18 cellular contexts compared by ENCODE assay signal in genomic region chr11:66719111-66719872, GRCh38. TPM values are rescaled to one million over a fixed set of nuclear protein-coding genes. Genes with fewer than 3 reads are reported as not detected.
DNase-seq lines count a peak whose midpoint lies in the region; ATAC-seq and TF ChIP-seq lines count a peak whose summit lies in the region.
"Had no signal": no experiment of that assay in that cellular context is flagged by ENCODE, and none has a peak within 500 bp of the region (broad histone marks: within the 10 kb centered on the region; RNA-seq: fewer than 3 reads in every experiment).

No MANE protein-coding gene starts in this region.

- H3K9me2 ChIP-seq in HCT116 (ENCODE audit: insufficient read depth) (no peaks in the 10 kb centered on the region), PC-9 (ENCODE audit: insufficient read depth) (no peaks in the 10 kb centered on the region)

- no peak for ATAC-seq in HCT116
- ATAC-seq in SK-N-SH treated with all-trans-retinoic acid at 6 μM for 48 hours, result no peak
- no peak for ATAC-seq in GM18909 (IDR thresholded peaks at IDR 0.05; ENCODE audit: poor library complexity, unreplicated experiment)
- no peak for ATAC-seq in GM21723 (IDR thresholded peaks at IDR 0.05; ENCODE audit: unreplicated experiment)
- ATAC-seq: heart right ventricle, psoas muscle had no signal

- H4K20me1 ChIP-seq in HCT116 (ENCODE audit: insufficient read depth) (no peaks in the 10 kb centered on the region), PC-9 (ENCODE audit: insufficient read depth) (no peaks in the 10 kb centered on the region)

- H3K79me2 ChIP-seq in HCT116 (ENCODE audit: insufficient read depth, low read length), result no peaks in the 10 kb centered on the region
- H3K79me2 ChIP-seq in PC-9 (ENCODE audit: low read depth), result 0 out of 2 replicates have a peak, but pooled peaks cover 6% of the 10 kb centered on the region

- peaks cover 33% of the 10 kb centered on the region for H3F3A ChIP-seq in PC-9 (ENCODE audit: insufficient read depth, low read depth)

- H3K9me3 ChIP-seq in HCT116 (ENCODE audit: control insufficient read depth in 1 of 2, insufficient read depth in 1 of 2, low read depth in 1 of 2, low read length in 2 of 2), result no peaks in the 10 kb centered on the region
- H3K9me3 ChIP-seq in PC-9 (ENCODE audit: insufficient read depth, low read depth), result no peaks in the 10 kb centered on the region
- no peaks in the 10 kb centered on the region for H3K9me3 ChIP-seq in esophagus squamous epithelium
- no peaks in the 10 kb centered on the region for H3K9me3 ChIP-seq in prostate gland
- H3K9me3 ChIP-seq in tibial artery, result no peaks in the 10 kb centered on the region
- H3K9me3 ChIP-seq: heart right ventricle, psoas muscle, spleen had no signal

- intact Hi-C loops in HCT116 (cut with micrococcal nuclease), result no loop called here
- intact Hi-C loops in PC-9 (cut with micrococcal nuclease; ENCODE audit: unreplicated experiment), result no loop called here
- intact Hi-C loops in esophagus squamous epithelium (cut with DNase I), result no loop called here
- intact Hi-C loops in prostate gland (cut with DNase I), result no loop called here
- intact Hi-C loops in tibial artery (cut with DNase I; ENCODE audit: low total_unique reads), result no loop called here

- H3K4me2 ChIP-seq in HCT116 (ENCODE audit: low read length) (peak overlapping the region; percentile 94), PC-9 (peak overlapping the region; percentile 80)
- H3K4me2 ChIP-seq: KMS-11 had no signal

- TF ChIP-seq RAD21 in HCT116 (IDR thresholded peaks at IDR 0.05; ENCODE audit: low read depth), result no peak

- POLR2A ChIA-PET in HCT116 (lab: Charles Lee) (no interaction called here), PC-9 (lab: Charles Lee; ENCODE audit: unreplicated experiment) (no interaction called here)

- 63 to 76% methylated on average over 6 to 7 of the region's 8 CpGs for WGBS in esophagus squamous epithelium, 2 donors
- WGBS in prostate gland, result 69% methylated on average over 8 of the region's 8 CpGs

- TF ChIP-seq POLR2A in HCT116 (IDR thresholded peaks at IDR 0.05; ENCODE audit: borderline replicate concordance, extremely low read depth, insufficient read depth, insufficient read length) (no peak), esophagus squamous epithelium (IDR thresholded peaks at IDR 0.05) (no peak), prostate gland (IDR thresholded peaks at IDR 0.05) (no peak)

- CTCF ChIA-PET in HCT116 (lab: Charles Lee) (no interaction called here), PC-9 (lab: Charles Lee) (interaction anchor here (0.6 kb wide), 1 partner anchor 167 kb away, joined by 8 read pairs; no protein-coding TSS in a partner anchor)

- RAD21 ChIA-PET in HCT116 (lab: Charles Lee; ENCODE audit: low non-redundant PET in 1 of 2, low total read pairs in 2 of 2, uncharacterized antibody in 2 of 2, unreplicated experiment in 2 of 2), result no interaction called here

- DNase-seq in HCT116 (ENCODE audit: low read depth, low spot score) (no peak), PC-9 (peak in 1 of 2 experiments; percentile 38), esophagus squamous epithelium (lab: John Stamatoyannopoulos, UW) (no peak), prostate gland (ENCODE audit: low spot score) (no peak), tibial artery (no peak)
- DNase-seq: activated CD4-positive, CD25-positive, alpha-beta regulatory T cell; activated naive CD4-positive, alpha-beta T cell treated with anti-CD3 and anti-CD28 coated beads, Interleukin-2, amount 50 U/mL, for 16 hours; activated T-cell treated with anti-CD3 and anti-CD28 coated beads, Interleukin-2, amount 50 U/mL, for 4 hours; effector memory CD8-positive, alpha-beta T cell; heart right ventricle; SIG-M5 had no signal

- H3K9ac ChIP-seq in HCT116 (ENCODE audit: low read length), result peak overlapping the region; percentile 61
- H3K9ac ChIP-seq: KMS-11 had no signal

- BruUV-seq in HCT116 (replicated peaks; lab: Mats Ljungman, UMichigan) (no TSS peak), PC-9 (replicated peaks; lab: Mats Ljungman, UMichigan) (TSS peak; percentile 57)

- H3K4me1 ChIP-seq in HCT116 (ENCODE audit: control insufficient read depth in 1 of 2, insufficient read depth in 2 of 2, low read length in 2 of 2), result peaks cover 24 to 37% of the 10 kb centered on the region in 2 experiments
- H3K4me1 ChIP-seq in PC-9 (replicated peaks; ENCODE audit: insufficient read depth), result peaks cover 61% of the 10 kb centered on the region
- peaks cover 16 to 66% (median 19%) of the 10 kb centered on the region in 3 donors for H3K4me1 ChIP-seq in esophagus squamous epithelium
- H3K4me1 ChIP-seq in prostate gland (replicated peaks), result peaks cover 4% of the 10 kb centered on the region
- no peaks in the 10 kb centered on the region for H3K4me1 ChIP-seq in tibial artery
- H3K4me1 ChIP-seq: heart right ventricle, psoas muscle had no signal

- H3K36me3 ChIP-seq in HCT116 (ENCODE audit: control insufficient read depth in 1 of 2, insufficient read depth in 2 of 2, low read length in 2 of 2) (no peaks in the 10 kb centered on the region; a peak in 2 of 4 replicates), PC-9 (ENCODE audit: low read depth) (0 out of 2 replicates have a peak, but pooled peaks cover 3% of the 10 kb centered on the region), esophagus squamous epithelium (peaks cover 0 to 16% (median 10%) of the 10 kb centered on the region in 3 donors), prostate gland (no peaks in the 10 kb centered on the region), tibial artery (no peaks in the 10 kb centered on the region)
- H3K36me3 ChIP-seq: heart right ventricle, spleen had no signal

- H3K27me3 ChIP-seq in HCT116 (ENCODE audit: insufficient read depth, low read length), result no peaks in the 10 kb centered on the region
- no peaks in the 10 kb centered on the region for H3K27me3 ChIP-seq in PC-9 (ENCODE audit: insufficient read depth, low read depth)
- H3K27me3 ChIP-seq in esophagus squamous epithelium, result peaks cover 0 to 5% (median 0%) of the 10 kb centered on the region in 4 donors
- H3K27me3 ChIP-seq in prostate gland (replicated peaks; ENCODE audit: insufficient read depth), result no peaks in the 10 kb centered on the region
- H3K27me3 ChIP-seq in tibial artery, result peaks cover 0 to 41% of the 10 kb centered on the region in 2 donors

- H3K4me3 ChIP-seq in HCT116 (replicated peaks in 1 of 2; ENCODE audit: low read depth in 1 of 2, low read length in 2 of 2) (peak overlapping the region in 1 of 2 experiments; percentile 66; a peak in 2 of 4 replicates), PC-9 (no peak overlapping the region; the same call in 1 of the 2 replicates), esophagus squamous epithelium (peak overlapping the region in 2 of 4 donors; percentile 54 to 55), prostate gland (no peak overlapping the region), tibial artery (no peak overlapping the region)
- H3K4me3 ChIP-seq: heart right ventricle, psoas muscle, spleen had no signal

- H3K27ac ChIP-seq in HCT116 (ENCODE audit: low read depth, low read length) (peak overlapping the region; percentile 90), PC-9 (peak overlapping the region; percentile 59), esophagus squamous epithelium (peak overlapping the region; percentile 55 to 88 (median 82)), prostate gland (peak overlapping the region; percentile 78 to 79), tibial artery (no peak overlapping the region)
- H3K27ac ChIP-seq: heart right ventricle, KMS-11, psoas muscle had no signal

- H2AFZ ChIP-seq in HCT116 (ENCODE audit: low read depth, low read length, poor library complexity, severe bottlenecking) (no peak overlapping the region), PC-9 (no peak overlapping the region; the same call in 1 of the 2 replicates)

- TF ChIP-seq CTCF in HCT116 (IDR thresholded peaks at IDR 0.05 in 2 of 3, conservative IDR thresholded peaks at IDR 0.05 in 1 of 3; ENCODE audit: borderline replicate concordance in 1 of 3, insufficient read depth in 1 of 3, low read depth in 2 of 3, low read length in 2 of 3) (no peak), PC-9 (conservative IDR thresholded peaks at IDR 0.05) (no peak), esophagus squamous epithelium (IDR thresholded peaks at IDR 0.05) (no peak), prostate gland (IDR thresholded peaks at IDR 0.05) (no peak), tibial artery (IDR thresholded peaks at IDR 0.05) (no peak)

TF ChIP-seq in HCT116, 20 proteins besides CTCF, POLR2A, EP300 and RAD21 (continues in another document):
- TF ChIP-seq ZFX (IDR thresholded peaks at IDR 0.05) (no peak), FOSL1 (IDR thresholded peaks at IDR 0.05; ENCODE audit: low read depth) (no peak), SP1 (IDR thresholded peaks at IDR 0.05; ENCODE audit: low read depth) (no peak), MAX (IDR thresholded peaks at IDR 0.05) (no peak), ZNF274 (IDR thresholded peaks at IDR 0.05; ENCODE audit: low read depth, low read length) (no peak), JUND (IDR thresholded peaks at IDR 0.05) (no peak), CEBPB (IDR thresholded peaks at IDR 0.05; ENCODE audit: low read depth) (no peak), ELF1 (IDR thresholded peaks at IDR 0.05; ENCODE audit: borderline replicate concordance, low read depth) (no peak)

TF ChIP-seq in SK-N-SH treated with all-trans-retinoic acid at 6 μM for 48 hours, 23 proteins besides CTCF, POLR2A, EP300 and RAD21 (continues in another document):
- TF ChIP-seq ARNTL (CRISPR knock-in tag; IDR thresholded peaks at IDR 0.05; ENCODE audit: borderline replicate concordance, low read depth), result no peak
- no peak for TF ChIP-seq ZC3H10 (CRISPR knock-in tag; IDR thresholded peaks at IDR 0.05)
- no peak for TF ChIP-seq ISL1 (CRISPR knock-in tag; IDR thresholded peaks at IDR 0.05)
- TF ChIP-seq, protein P1, sequence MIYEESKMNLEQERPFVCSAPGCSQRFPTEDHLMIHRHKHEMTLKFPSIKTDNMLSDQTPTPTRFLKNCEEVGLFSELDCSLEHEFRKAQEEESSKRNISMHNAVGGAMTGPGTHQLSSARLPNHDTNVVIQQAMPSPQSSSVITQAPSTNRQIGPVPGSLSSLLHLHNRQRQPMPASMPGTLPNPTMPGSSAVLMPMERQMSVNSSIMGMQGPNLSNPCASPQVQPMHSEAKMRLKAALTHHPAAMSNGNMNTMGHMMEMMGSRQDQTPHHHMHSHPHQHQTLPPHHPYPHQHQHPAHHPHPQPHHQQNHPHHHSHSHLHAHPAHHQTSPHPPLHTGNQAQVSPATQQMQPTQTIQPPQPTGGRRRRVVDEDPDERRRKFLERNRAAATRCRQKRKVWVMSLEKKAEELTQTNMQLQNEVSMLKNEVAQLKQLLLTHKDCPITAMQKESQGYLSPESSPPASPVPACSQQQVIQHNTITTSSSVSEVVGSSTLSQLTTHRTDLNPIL (CRISPR knock-in tag; IDR thresholded peaks at IDR 0.05; ENCODE audit: low read depth), result no peak
- no peak for TF ChIP-seq ZFP3 (CRISPR knock-in tag; IDR thresholded peaks at IDR 0.05)
- no peak for TF ChIP-seq ZFP30 (CRISPR knock-in tag; IDR thresholded peaks at IDR 0.05)

RNA-seq across cellular contexts. Expression of gene SPTBN2, which starts 9.7 kb away (rescaled TPM):
- total RNA-seq in HCT116 (2021; ENCODE audit: unreplicated experiment) (18.5 TPM), PC-9 (2021) (51.0 and 66.8 TPM in 2 replicates), esophagus squamous epithelium (100 to 1,000 TPM; 101 to 368 (median 128) TPM), prostate gland (100 to 1,000 TPM; 139 to 140 TPM)
- 16.7 and 18.0 TPM in 2 replicates for polyA plus RNA-seq in HCT116 (2012)
- polyA plus RNA-seq: CD4-positive, CD25-positive, alpha-beta regulatory T cell had no signal

RNA-seq across cellular contexts. Expression of gene RBM4B, which starts 41.6 kb away (rescaled TPM):
- total RNA-seq in HCT116 (2021; ENCODE audit: unreplicated experiment), result 18.1 TPM
- 15.2 and 19.7 TPM in 2 replicates for polyA plus RNA-seq in HCT116 (2012)
- 17.8 and 24.8 TPM in 2 replicates for total RNA-seq in PC-9 (2021)
- 10 to 100 TPM in 2 of 4 donors, 1 to 10 TPM in 2; 8.4 to 16.4 (median 9.2) TPM for total RNA-seq in esophagus squamous epithelium
- 10 to 100 TPM; 15.5 to 40.7 TPM for total RNA-seq in prostate gland

Comparison
In these comparisons a context has a peak if more than half of its experiments do, and no peak if none do; other contexts are left out.
1. H3K27ac ChIP-seq: peak in HCT116 (single experiment), PC-9 (single experiment), esophagus squamous epithelium (4 of 4) and prostate gland (2 of 2); none in tibial artery (0 of 2).